ENCODE assay signal across 1 cellular context in the genomic region with DNA sequence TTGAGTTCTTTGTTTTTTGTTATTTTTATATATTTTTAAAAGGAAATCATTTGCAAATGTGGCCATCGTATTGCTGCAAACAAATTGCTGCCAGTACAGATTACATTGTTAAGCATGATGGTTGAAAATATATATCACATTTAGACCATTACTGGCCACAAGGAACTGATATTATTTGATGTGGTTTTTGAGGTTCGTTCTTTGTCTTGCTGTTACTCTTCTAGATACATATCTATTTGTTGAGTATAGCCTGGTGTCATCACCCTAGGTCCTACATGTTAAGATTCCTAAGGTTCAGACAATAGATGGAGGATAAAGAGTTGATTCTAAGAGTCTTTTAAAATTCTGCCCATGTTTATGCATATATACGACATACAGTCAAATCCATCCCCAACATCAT.
TF ChIP-seq lines count a peak whose summit lies in the region.

No MANE protein-coding gene starts in this region.

TF ChIP-seq in GM12878, 131 proteins besides CTCF, POLR2A, EP300 and RAD21 (continued from another document):
- TF ChIP-seq NR2C2 (IDR thresholded peaks at IDR 0.05; ENCODE audit: borderline replicate concordance, control insufficient read depth, insufficient read length, low read depth) (no peak), SREBF1 (IDR thresholded peaks at IDR 0.05; ENCODE audit: low read length) (no peak), POU2F2 (IDR thresholded peaks at IDR 0.05; ENCODE audit: borderline replicate concordance, low read depth, low read length) (0 out of 3 replicates have a peak, but pooled peaks have one; percentile 51), ATF7 (IDR thresholded peaks at IDR 0.05; ENCODE audit: low read depth) (no peak), HDGF (IDR thresholded peaks at IDR 0.05) (no peak), YBX1 (IDR thresholded peaks at IDR 0.05) (no peak), JUNB (IDR thresholded peaks at IDR 0.05) (peak; percentile 53), TAF1 (IDR thresholded peaks at IDR 0.05; ENCODE audit: borderline replicate concordance, low read depth, low read length) (no peak), FOXM1 (IDR thresholded peaks at IDR 0.05; ENCODE audit: low read depth, low read length) (no peak; the same call in 1 of the 2 replicates), SMAD5 (IDR thresholded peaks at IDR 0.05; ENCODE audit: low read depth) (no peak), SMARCA5 (IDR thresholded peaks at IDR 0.05) (no peak), MEF2A (IDR thresholded peaks at IDR 0.05; ENCODE audit: insufficient read depth, low read depth, low read length) (peak; percentile 68; the same call in 1 of the 2 replicates), NR2C1 (IDR thresholded peaks at IDR 0.05) (no peak), IKZF1 (conservative IDR thresholded peaks at IDR 0.05) (no peak), BMI1 (IDR thresholded peaks at IDR 0.05; ENCODE audit: borderline replicate concordance) (no peak), TBL1XR1 (IDR thresholded peaks at IDR 0.05; ENCODE audit: low read depth, low read length) (no peak), NBN (IDR thresholded peaks at IDR 0.05) (no peak), RELA (IDR thresholded peaks at IDR 0.05; ENCODE audit: borderline replicate concordance, partially characterized antibody) (no peak), PML (IDR thresholded peaks at IDR 0.05; ENCODE audit: low read length) (no peak), POLR2AphosphoS5 (IDR thresholded peaks at IDR 0.05; ENCODE audit: low read length) (no peak), EZH2 (IDR thresholded peaks at IDR 0.05; ENCODE audit: borderline replicate concordance, control insufficient read depth, low read depth, low read length) (no peak), NRF1 (conservative IDR thresholded peaks at IDR 0.05; ENCODE audit: low read depth, low read length) (no peak), SREBF2 (IDR thresholded peaks at IDR 0.05; ENCODE audit: low read length) (no peak), MTA2 (IDR thresholded peaks at IDR 0.05; ENCODE audit: low read depth) (peak; percentile 38), HDAC2 (IDR thresholded peaks at IDR 0.05) (no peak), ZSCAN29 (IDR thresholded peaks at IDR 0.05) (no peak), CREM (IDR thresholded peaks at IDR 0.05; ENCODE audit: low read depth) (peak; percentile 18; the same call in 1 of the 2 replicates), SPI1 (IDR thresholded peaks at IDR 0.05; ENCODE audit: borderline replicate concordance, insufficient read depth, low read depth, low read length) (peak; percentile 49; the same call in 1 of the 2 replicates), ZNF24 (IDR thresholded peaks at IDR 0.05) (no peak), FOS (IDR thresholded peaks at IDR 0.05; ENCODE audit: borderline replicate concordance, extremely low read depth, insufficient read length) (no peak), HCFC1 (IDR thresholded peaks at IDR 0.05; ENCODE audit: low read length) (no peak), TCF7 (IDR thresholded peaks at IDR 0.05; ENCODE audit: borderline replicate concordance) (peak; percentile 97)
- TF ChIP-seq, protein P1, sequence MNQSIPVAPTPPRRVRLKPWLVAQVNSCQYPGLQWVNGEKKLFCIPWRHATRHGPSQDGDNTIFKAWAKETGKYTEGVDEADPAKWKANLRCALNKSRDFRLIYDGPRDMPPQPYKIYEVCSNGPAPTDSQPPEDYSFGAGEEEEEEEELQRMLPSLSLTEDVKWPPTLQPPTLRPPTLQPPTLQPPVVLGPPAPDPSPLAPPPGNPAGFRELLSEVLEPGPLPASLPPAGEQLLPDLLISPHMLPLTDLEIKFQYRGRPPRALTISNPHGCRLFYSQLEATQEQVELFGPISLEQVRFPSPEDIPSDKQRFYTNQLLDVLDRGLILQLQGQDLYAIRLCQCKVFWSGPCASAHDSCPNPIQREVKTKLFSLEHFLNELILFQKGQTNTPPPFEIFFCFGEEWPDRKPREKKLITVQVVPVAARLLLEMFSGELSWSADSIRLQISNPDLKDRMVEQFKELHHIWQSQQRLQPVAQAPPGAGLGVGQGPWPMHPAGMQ (IDR thresholded peaks at IDR 0.05; ENCODE audit: borderline replicate concordance) = no peak
- TF ChIP-seq, protein P2, sequence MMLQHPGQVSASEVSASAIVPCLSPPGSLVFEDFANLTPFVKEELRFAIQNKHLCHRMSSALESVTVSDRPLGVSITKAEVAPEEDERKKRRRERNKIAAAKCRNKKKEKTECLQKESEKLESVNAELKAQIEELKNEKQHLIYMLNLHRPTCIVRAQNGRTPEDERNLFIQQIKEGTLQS (IDR thresholded peaks at IDR 0.05; ENCODE audit: borderline replicate concordance, extremely low read depth, low read depth, low read length) = no peak
- TF ChIP-seq, protein P3, sequence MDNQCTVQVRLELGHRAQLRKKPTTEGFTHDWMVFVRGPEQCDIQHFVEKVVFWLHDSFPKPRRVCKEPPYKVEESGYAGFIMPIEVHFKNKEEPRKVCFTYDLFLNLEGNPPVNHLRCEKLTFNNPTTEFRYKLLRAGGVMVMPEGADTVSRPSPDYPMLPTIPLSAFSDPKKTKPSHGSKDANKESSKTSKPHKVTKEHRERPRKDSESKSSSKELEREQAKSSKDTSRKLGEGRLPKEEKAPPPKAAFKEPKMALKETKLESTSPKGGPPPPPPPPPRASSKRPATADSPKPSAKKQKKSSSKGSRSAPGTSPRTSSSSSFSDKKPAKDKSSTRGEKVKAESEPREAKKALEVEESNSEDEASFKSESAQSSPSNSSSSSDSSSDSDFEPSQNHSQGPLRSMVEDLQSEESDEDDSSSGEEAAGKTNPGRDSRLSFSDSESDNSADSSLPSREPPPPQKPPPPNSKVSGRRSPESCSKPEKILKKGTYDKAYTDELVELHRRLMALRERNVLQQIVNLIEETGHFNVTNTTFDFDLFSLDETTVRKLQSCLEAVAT (IDR thresholded peaks at IDR 0.05) = 0 out of 2 replicates have a peak, but pooled peaks have one; percentile 51
- TF ChIP-seq, protein P4, sequence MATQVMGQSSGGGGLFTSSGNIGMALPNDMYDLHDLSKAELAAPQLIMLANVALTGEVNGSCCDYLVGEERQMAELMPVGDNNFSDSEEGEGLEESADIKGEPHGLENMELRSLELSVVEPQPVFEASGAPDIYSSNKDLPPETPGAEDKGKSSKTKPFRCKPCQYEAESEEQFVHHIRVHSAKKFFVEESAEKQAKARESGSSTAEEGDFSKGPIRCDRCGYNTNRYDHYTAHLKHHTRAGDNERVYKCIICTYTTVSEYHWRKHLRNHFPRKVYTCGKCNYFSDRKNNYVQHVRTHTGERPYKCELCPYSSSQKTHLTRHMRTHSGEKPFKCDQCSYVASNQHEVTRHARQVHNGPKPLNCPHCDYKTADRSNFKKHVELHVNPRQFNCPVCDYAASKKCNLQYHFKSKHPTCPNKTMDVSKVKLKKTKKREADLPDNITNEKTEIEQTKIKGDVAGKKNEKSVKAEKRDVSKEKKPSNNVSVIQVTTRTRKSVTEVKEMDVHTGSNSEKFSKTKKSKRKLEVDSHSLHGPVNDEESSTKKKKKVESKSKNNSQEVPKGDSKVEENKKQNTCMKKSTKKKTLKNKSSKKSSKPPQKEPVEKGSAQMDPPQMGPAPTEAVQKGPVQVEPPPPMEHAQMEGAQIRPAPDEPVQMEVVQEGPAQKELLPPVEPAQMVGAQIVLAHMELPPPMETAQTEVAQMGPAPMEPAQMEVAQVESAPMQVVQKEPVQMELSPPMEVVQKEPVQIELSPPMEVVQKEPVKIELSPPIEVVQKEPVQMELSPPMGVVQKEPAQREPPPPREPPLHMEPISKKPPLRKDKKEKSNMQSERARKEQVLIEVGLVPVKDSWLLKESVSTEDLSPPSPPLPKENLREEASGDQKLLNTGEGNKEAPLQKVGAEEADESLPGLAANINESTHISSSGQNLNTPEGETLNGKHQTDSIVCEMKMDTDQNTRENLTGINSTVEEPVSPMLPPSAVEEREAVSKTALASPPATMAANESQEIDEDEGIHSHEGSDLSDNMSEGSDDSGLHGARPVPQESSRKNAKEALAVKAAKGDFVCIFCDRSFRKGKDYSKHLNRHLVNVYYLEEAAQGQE (IDR thresholded peaks at IDR 0.05; ENCODE audit: low read depth, low read length) = no peak
- TF ChIP-seq, protein P5, sequence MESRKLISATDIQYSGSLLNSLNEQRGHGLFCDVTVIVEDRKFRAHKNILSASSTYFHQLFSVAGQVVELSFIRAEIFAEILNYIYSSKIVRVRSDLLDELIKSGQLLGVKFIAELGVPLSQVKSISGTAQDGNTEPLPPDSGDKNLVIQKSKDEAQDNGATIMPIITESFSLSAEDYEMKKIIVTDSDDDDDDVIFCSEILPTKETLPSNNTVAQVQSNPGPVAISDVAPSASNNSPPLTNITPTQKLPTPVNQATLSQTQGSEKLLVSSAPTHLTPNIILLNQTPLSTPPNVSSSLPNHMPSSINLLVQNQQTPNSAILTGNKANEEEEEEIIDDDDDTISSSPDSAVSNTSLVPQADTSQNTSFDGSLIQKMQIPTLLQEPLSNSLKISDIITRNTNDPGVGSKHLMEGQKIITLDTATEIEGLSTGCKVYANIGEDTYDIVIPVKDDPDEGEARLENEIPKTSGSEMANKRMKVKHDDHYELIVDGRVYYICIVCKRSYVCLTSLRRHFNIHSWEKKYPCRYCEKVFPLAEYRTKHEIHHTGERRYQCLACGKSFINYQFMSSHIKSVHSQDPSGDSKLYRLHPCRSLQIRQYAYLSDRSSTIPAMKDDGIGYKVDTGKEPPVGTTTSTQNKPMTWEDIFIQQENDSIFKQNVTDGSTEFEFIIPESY (IDR thresholded peaks at IDR 0.05) = no peak
- TF ChIP-seq, protein P6, sequence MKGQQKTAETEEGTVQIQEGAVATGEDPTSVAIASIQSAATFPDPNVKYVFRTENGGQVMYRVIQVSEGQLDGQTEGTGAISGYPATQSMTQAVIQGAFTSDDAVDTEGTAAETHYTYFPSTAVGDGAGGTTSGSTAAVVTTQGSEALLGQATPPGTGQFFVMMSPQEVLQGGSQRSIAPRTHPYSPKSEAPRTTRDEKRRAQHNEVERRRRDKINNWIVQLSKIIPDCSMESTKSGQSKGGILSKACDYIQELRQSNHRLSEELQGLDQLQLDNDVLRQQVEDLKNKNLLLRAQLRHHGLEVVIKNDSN (IDR thresholded peaks at IDR 0.05; ENCODE audit: borderline replicate concordance, extremely low read length, insufficient read depth, low read depth, low read length) = no peak
- TF ChIP-seq, protein P7, sequence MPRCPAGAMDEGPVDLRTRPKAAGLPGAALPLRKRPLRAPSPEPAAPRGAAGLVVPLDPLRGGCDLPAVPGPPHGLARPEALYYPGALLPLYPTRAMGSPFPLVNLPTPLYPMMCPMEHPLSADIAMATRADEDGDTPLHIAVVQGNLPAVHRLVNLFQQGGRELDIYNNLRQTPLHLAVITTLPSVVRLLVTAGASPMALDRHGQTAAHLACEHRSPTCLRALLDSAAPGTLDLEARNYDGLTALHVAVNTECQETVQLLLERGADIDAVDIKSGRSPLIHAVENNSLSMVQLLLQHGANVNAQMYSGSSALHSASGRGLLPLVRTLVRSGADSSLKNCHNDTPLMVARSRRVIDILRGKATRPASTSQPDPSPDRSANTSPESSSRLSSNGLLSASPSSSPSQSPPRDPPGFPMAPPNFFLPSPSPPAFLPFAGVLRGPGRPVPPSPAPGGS (IDR thresholded peaks at IDR 0.05; ENCODE audit: borderline replicate concordance, insufficient read depth, low read depth, low read length, poor library complexity, severe bottlenecking) = no peak
- TF ChIP-seq, protein P8, sequence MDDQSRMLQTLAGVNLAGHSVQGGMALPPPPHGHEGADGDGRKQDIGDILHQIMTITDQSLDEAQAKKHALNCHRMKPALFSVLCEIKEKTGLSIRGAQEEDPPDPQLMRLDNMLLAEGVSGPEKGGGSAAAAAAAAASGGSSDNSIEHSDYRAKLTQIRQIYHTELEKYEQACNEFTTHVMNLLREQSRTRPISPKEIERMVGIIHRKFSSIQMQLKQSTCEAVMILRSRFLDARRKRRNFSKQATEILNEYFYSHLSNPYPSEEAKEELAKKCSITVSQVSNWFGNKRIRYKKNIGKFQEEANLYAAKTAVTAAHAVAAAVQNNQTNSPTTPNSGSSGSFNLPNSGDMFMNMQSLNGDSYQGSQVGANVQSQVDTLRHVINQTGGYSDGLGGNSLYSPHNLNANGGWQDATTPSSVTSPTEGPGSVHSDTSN (IDR thresholded peaks at IDR 0.05; ENCODE audit: insufficient replicate concordance, low read depth, low read length) = no peak
- TF ChIP-seq, protein P9, sequence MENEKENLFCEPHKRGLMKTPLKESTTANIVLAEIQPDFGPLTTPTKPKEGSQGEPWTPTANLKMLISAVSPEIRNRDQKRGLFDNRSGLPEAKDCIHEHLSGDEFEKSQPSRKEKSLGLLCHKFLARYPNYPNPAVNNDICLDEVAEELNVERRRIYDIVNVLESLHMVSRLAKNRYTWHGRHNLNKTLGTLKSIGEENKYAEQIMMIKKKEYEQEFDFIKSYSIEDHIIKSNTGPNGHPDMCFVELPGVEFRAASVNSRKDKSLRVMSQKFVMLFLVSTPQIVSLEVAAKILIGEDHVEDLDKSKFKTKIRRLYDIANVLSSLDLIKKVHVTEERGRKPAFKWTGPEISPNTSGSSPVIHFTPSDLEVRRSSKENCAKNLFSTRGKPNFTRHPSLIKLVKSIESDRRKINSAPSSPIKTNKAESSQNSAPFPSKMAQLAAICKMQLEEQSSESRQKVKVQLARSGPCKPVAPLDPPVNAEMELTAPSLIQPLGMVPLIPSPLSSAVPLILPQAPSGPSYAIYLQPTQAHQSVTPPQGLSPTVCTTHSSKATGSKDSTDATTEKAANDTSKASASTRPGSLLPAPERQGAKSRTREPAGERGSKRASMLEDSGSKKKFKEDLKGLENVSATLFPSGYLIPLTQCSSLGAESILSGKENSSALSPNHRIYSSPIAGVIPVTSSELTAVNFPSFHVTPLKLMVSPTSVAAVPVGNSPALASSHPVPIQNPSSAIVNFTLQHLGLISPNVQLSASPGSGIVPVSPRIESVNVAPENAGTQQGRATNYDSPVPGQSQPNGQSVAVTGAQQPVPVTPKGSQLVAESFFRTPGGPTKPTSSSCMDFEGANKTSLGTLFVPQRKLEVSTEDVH (IDR thresholded peaks at IDR 0.05; ENCODE audit: low read depth, partially characterized antibody) = no peak
- TF ChIP-seq, protein P10, sequence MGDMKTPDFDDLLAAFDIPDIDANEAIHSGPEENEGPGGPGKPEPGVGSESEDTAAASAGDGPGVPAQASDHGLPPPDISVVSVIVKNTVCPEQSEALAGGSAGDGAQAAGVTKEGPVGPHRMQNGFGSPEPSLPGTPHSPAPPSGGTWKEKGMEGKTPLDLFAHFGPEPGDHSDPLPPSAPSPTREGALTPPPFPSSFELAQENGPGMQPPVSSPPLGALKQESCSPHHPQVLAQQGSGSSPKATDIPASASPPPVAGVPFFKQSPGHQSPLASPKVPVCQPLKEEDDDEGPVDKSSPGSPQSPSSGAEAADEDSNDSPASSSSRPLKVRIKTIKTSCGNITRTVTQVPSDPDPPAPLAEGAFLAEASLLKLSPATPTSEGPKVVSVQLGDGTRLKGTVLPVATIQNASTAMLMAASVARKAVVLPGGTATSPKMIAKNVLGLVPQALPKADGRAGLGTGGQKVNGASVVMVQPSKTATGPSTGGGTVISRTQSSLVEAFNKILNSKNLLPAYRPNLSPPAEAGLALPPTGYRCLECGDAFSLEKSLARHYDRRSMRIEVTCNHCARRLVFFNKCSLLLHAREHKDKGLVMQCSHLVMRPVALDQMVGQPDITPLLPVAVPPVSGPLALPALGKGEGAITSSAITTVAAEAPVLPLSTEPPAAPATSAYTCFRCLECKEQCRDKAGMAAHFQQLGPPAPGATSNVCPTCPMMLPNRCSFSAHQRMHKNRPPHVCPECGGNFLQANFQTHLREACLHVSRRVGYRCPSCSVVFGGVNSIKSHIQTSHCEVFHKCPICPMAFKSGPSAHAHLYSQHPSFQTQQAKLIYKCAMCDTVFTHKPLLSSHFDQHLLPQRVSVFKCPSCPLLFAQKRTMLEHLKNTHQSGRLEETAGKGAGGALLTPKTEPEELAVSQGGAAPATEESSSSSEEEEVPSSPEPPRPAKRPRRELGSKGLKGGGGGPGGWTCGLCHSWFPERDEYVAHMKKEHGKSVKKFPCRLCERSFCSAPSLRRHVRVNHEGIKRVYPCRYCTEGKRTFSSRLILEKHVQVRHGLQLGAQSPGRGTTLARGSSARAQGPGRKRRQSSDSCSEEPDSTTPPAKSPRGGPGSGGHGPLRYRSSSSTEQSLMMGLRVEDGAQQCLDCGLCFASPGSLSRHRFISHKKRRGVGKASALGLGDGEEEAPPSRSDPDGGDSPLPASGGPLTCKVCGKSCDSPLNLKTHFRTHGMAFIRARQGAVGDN (IDR thresholded peaks at IDR 0.05) = no peak
